ENCODE assay signal across 9 cellular contexts in genomic region chr12:123571343-123571813, GRCh38. TPM values are rescaled to one million over a fixed set of nuclear protein-coding genes. Genes with fewer than 3 reads are reported as not detected.
DNase-seq lines count a peak whose midpoint lies in the region; ATAC-seq and TF ChIP-seq lines count a peak whose summit lies in the region.
"Had no signal": no experiment of that assay in that cellular context is flagged by ENCODE, and none has a peak within 500 bp of the region (broad histone marks: within the 10 kb centered on the region; RNA-seq: fewer than 3 reads in every experiment).

No MANE protein-coding gene starts in this region.

- POLR2A ChIA-PET in GM10248 (lab: Yijun Ruan, JAX) = no interaction called here

- H3K36me3 ChIP-seq in H7 (replicated peaks; ENCODE audit: control insufficient read depth, insufficient read depth, low read length) = no peaks in the 10 kb centered on the region
- H3K36me3 ChIP-seq in psoas muscle (ENCODE audit: insufficient read depth in 1 of 2, low read depth in 1 of 2) = no peaks in the 10 kb centered on the region

- H3K9me3 ChIP-seq in psoas muscle = no peaks in the 10 kb centered on the region

- no peak overlapping the region for H3K27ac ChIP-seq in psoas muscle

- H3K4me3 ChIP-seq in H7 (ENCODE audit: insufficient read depth, low read depth, low read length) (no peak overlapping the region), psoas muscle (no peak overlapping the region)

- H3K27me3 ChIP-seq in H7 (ENCODE audit: control insufficient read depth, insufficient read depth, low read length) (no peaks in the 10 kb centered on the region), psoas muscle (ENCODE audit: insufficient read depth in 3 of 3, low read length in 2 of 3) (no peaks in the 10 kb centered on the region)

- WGBS in psoas muscle, 3 donors = 23 to 33% (median 27%) methylated on average over 4 of the region's 4 CpGs

- H3K4me1 ChIP-seq in psoas muscle = no peaks in the 10 kb centered on the region

- DNase-seq in H7 (peak; percentile 40), SHP77 (lab: John Stamatoyannopoulos, UW) (peak; percentile 83 to 85), foreskin melanocyte (peak; percentile 88), psoas muscle (peak; percentile 62 to 65), NCI-H2029 treated with DMSO at 0.1 percent for 48 hours (lab: John Stamatoyannopoulos, UW) (no peak), GM10248 (ENCODE audit: extremely low spot score) (no peak)
- DNase-seq: activated T-cell treated with anti-CD3 and anti-CD28 coated beads, Interleukin-2, amount 50 U/mL, for 24 hours had no signal

- CTCF ChIA-PET in GM10248 (lab: Yijun Ruan, JAX) = interaction anchor here (2.1 kb wide), 1 partner anchor 10 kb away, joined by 6 read pairs; no protein-coding TSS in a partner anchor

- intact Hi-C loops in psoas muscle (cut with DNase I) = no loop called here

- TF ChIP-seq CTCF in psoas muscle (IDR thresholded peaks at IDR 0.05) = no peak
- TF ChIP-seq CTCF in GM10248 (IDR thresholded peaks at IDR 0.05; ENCODE audit: control extremely low read depth, extremely low read depth, low read depth, missing control alignments) = no peak

- ATAC-seq in psoas muscle (peak; percentile 44 to 76 (median 70)), GM19324 (IDR thresholded peaks at IDR 0.05; ENCODE audit: low FRiP score, unreplicated experiment) (no peak), GM21529 (IDR thresholded peaks at IDR 0.05; ENCODE audit: unreplicated experiment) (no peak)

RNA-seq across cellular contexts. Expression of gene TMED2, which starts 13.0 kb away (rescaled TPM):
- total RNA-seq in H7 (2014; rRNA removed; shearing (Covaris generic)) = 158 and 177 TPM in 2 replicates
- 100 to 1,000 TPM; 100 to 221 (median 145) TPM for total RNA-seq in psoas muscle
- 100 to 1,000 TPM; 118 to 267 (median 238) TPM for polyA plus RNA-seq in psoas muscle

RNA-seq across cellular contexts. Expression of gene DDX55, which starts 30.5 kb away (rescaled TPM):
- total RNA-seq in H7 (2014; rRNA removed; shearing (Covaris generic)) = 35.2 and 37.5 TPM in 2 replicates
- 1 to 10 TPM; 5.1 to 8.0 (median 6.1) TPM for total RNA-seq in psoas muscle
- 10 to 100 TPM in 1 of 3 donors, 1 to 10 TPM in 2; 4.2 to 10.5 (median 7.8) TPM for polyA plus RNA-seq in psoas muscle

RNA-seq across cellular contexts. Expression of gene RILPL1, which starts 37.9 kb away (rescaled TPM):
- total RNA-seq in H7 (2014; rRNA removed; shearing (Covaris generic)) = 12.4 and 13.2 TPM in 2 replicates
- 10 to 100 TPM; 43.7 to 73.7 (median 59.0) TPM for total RNA-seq in psoas muscle
- polyA plus RNA-seq in psoas muscle = 10 to 100 TPM; 34.8 to 64.7 (median 46.7) TPM

Comparison
In these comparisons a context has a peak if more than half of its experiments do, and no peak if none do; other contexts are left out.
1. DNase-seq: peak in H7 (single experiment), SHP77 (2 of 2), foreskin melanocyte (single experiment) and psoas muscle (2 of 2); none in NCI-H2029 treated with DMSO at 0.1 percent for 48 hours (single experiment) and GM10248 (single experiment).
2. ATAC-seq: peak in psoas muscle (4 of 4); none in GM19324 (single experiment) and GM21529 (single experiment).